16 cellular contexts compared by ENCODE assay signal in genomic region chr14:99321955-99322730, GRCh38.
"Had no signal": no experiment of that assay in that cellular context is flagged by ENCODE, and none has a peak within 500 bp of the region (broad histone marks: within the 10 kb centered on the region; RNA-seq: fewer than 3 reads in every experiment).

No MANE protein-coding gene starts in this region.

- H3K9me3 Mint-ChIP-seq: activated CD4-positive, alpha-beta memory T cell treated with anti-CD3 and anti-CD28 coated beads, Interleukin-2, amount 10 ng/mL, durations not matched to agents 7 days and 5 days; activated naive CD4-positive, alpha-beta T cell treated with anti-CD3 and anti-CD28 coated beads, Interleukin-2, amount 50 U/mL, for 72 hours; activated T-helper 17 cell treated with anti-CD3 and anti-CD28 coated beads, Interleukin-2, amount 50 U/mL, for 72 hours; dendritic cell treated with granulocyte-macrophage colony-stimulating factor and Interleukin-4, amounts not matched to agents 40 ng/mL and 50 ng/mL, for 4 days; naive thymus-derived CD8-positive, alpha-beta T cell had no signal

- H3K9me3 ChIP-seq: body of pancreas, lower lobe of right lung, mucosa of descending colon, pancreas, stomach, thoracic aorta had no signal

- H3K36me3 ChIP-seq: lower lobe of right lung, pancreas, stomach, thoracic aorta had no signal

- DNase-seq: activated CD4-positive, alpha-beta memory T cell treated with anti-CD3 and anti-CD28 coated beads, Interleukin-2, amount 10 ng/mL, durations not matched to agents 7 days and 5 days; amniotic stem cell; body of pancreas; central memory CD4-positive, alpha-beta T cell; hippocampal formation; lower lobe of right lung; mucosa of descending colon; naive thymus-derived CD8-positive, alpha-beta T cell; pancreas; stimulated activated CD4-positive, alpha-beta T cell treated with anti-CD3 and anti-CD28 coated beads, Interleukin-4, amount 100 ng/mL, for 4 hours; stomach; T1000 had no signal

- H3K27me3 Mint-ChIP-seq: activated CD4-positive, alpha-beta memory T cell treated with anti-CD3 and anti-CD28 coated beads, Interleukin-2, amount 10 ng/mL, durations not matched to agents 7 days and 5 days; dendritic cell treated with granulocyte-macrophage colony-stimulating factor and Interleukin-4, amounts not matched to agents 40 ng/mL and 50 ng/mL, for 4 days had no signal

- H3K4me3 ChIP-seq: body of pancreas, lower lobe of right lung, mucosa of descending colon, pancreas, stomach, thoracic aorta had no signal

- H3K4me1 ChIP-seq: lower lobe of right lung, pancreas had no signal

- H3K27me3 ChIP-seq: body of pancreas, pancreas had no signal

- ATAC-seq: activated naive CD4-positive, alpha-beta T cell treated with anti-CD3 and anti-CD28 coated beads, Interleukin-2, amount 50 U/mL, for 72 hours; activated T-helper 17 cell treated with anti-CD3 and anti-CD28 coated beads, Interleukin-2, amount 50 U/mL, for 72 hours; body of pancreas; mucosa of descending colon; naive thymus-derived CD8-positive, alpha-beta T cell; pancreas had no signal

- H3K27ac ChIP-seq: body of pancreas, lower lobe of right lung, pancreas, stomach, thoracic aorta had no signal

- H3K27ac Mint-ChIP-seq: activated CD4-positive, alpha-beta memory T cell treated with anti-CD3 and anti-CD28 coated beads, Interleukin-2, amount 10 ng/mL, durations not matched to agents 7 days and 5 days; activated naive CD4-positive, alpha-beta T cell treated with anti-CD3 and anti-CD28 coated beads, Interleukin-2, amount 50 U/mL, for 72 hours; activated T-helper 17 cell treated with anti-CD3 and anti-CD28 coated beads, Interleukin-2, amount 50 U/mL, for 72 hours; dendritic cell treated with granulocyte-macrophage colony-stimulating factor and Interleukin-4, amounts not matched to agents 40 ng/mL and 50 ng/mL, for 4 days had no signal

- H3K36me3 Mint-ChIP-seq: activated naive CD4-positive, alpha-beta T cell treated with anti-CD3 and anti-CD28 coated beads, Interleukin-2, amount 50 U/mL, for 72 hours; naive thymus-derived CD8-positive, alpha-beta T cell had no signal

- H3K4me3 Mint-ChIP-seq: activated CD4-positive, alpha-beta memory T cell treated with anti-CD3 and anti-CD28 coated beads, Interleukin-2, amount 10 ng/mL, durations not matched to agents 7 days and 5 days; activated T-helper 17 cell treated with anti-CD3 and anti-CD28 coated beads, Interleukin-2, amount 50 U/mL, for 72 hours; dendritic cell treated with granulocyte-macrophage colony-stimulating factor and Interleukin-4, amounts not matched to agents 40 ng/mL and 50 ng/mL, for 4 days had no signal
